In the genomic region with DNA sequence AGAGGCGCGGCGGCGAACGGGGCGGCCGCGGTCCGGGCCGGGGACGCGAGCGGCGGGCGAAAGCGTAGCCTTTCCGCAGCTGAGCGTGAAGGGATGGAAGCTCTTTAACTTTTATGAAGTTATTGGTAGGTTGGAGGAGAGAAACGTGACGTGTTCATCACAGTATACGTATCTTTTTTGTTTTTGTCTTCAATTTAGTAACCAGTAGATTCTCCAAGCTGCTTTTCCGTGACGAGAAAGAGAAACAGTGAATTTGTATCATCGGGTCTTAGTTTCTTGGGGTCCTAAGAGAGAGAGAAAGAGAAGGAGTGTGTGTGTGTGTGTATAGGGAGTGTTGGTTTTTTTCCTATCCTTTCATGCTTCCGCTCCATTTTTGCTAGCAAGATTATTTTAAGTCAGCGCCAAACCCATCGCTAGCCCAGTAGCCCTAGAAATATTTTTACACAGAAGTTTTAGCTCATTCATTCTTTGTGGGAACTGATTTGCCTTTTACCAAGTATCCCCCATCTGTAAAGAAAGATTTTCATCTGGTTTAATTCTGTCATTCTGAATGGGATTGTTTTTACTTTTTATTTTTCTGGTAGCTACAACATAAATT, we compare ENCODE assay signal across 8 cellular contexts. TPM values are rescaled to one million over a fixed set of nuclear protein-coding genes. Genes with fewer than 3 reads are reported as not detected.
DNase-seq lines count a peak whose midpoint lies in the region; ATAC-seq and TF ChIP-seq lines count a peak whose summit lies in the region.

No MANE protein-coding gene starts in this region.

- H3K9me2 ChIP-seq in GM23248 (ENCODE audit: insufficient read depth) = no peaks in the 10 kb centered on the region

- peak overlapping the region; percentile 75 for H2AFZ ChIP-seq in GM23248

- no peaks in the 10 kb centered on the region for H3K27me3 ChIP-seq in GM23248 (replicated peaks; ENCODE audit: insufficient read depth)

- 0 to 4% methylated on average over 24 to 27 of the region's 27 CpGs for WGBS in GM23248 (ENCODE audit: low coverage in 1 of 2, low lambda C conversion rate in 2 of 2, missing lambda C conversion rate in 2 of 2), 2 experiments

- H3K36me3 ChIP-seq in GM23248 (ENCODE audit: low read depth) = peaks cover 5% of the 10 kb centered on the region; the same call in 1 of the 2 replicates
- H3K36me3 ChIP-seq in SK-N-MC (ENCODE audit: insufficient read depth, low read length) = peaks cover 27% of the 10 kb centered on the region

- DNase-seq in GM23248 = peak; percentile 56
- no peak for DNase-seq in SK-N-MC (ENCODE audit: low read depth, low spot score)
- peak; percentile 16 for DNase-seq in fibroblast of villous mesenchyme (ENCODE audit: low read depth)
- DNase-seq in stimulated activated CD4-positive, alpha-beta T cell treated with anti-CD3 and anti-CD28 coated beads, Interleukin-2, amount 100 ng/mL, for 48 hours = no peak
- DNase-seq in D341Med (ENCODE audit: low spot score) = no peak
- DNase-seq in HEK293T (ENCODE audit: extremely low spot score) = no peak

- H4K20me1 ChIP-seq in GM23248 (ENCODE audit: insufficient read depth) = peaks cover 4% of the 10 kb centered on the region; the same call in 1 of the 2 replicates

- H3F3A ChIP-seq in GM23248 (ENCODE audit: insufficient read depth) = peaks cover 9% of the 10 kb centered on the region; the same call in 1 of the 2 replicates

- H3K9me3 ChIP-seq in GM23248 (ENCODE audit: low read depth) (no peaks in the 10 kb centered on the region), SK-N-MC (ENCODE audit: low read depth, low read length) (no peaks in the 10 kb centered on the region)

- POLR2A ChIA-PET in HEK293T (lab: Yijun Ruan, JAX) = interaction anchor here (1.5 kb wide), 1 partner anchor 49 kb away, joined by 8 read pairs; the partner anchor contains the start of gene DTYMK

- H3K4me3 ChIP-seq in GM23248 (peak overlapping the region; percentile 81), SK-N-MC (peak overlapping the region; percentile 96), fibroblast of villous mesenchyme (ENCODE audit: low read depth, low read length) (peak overlapping the region; percentile 87), skin epidermis (peak overlapping the region; percentile 77 to 100 (median 87))

- CTCF ChIA-PET in HEK293T (lab: Yijun Ruan, JAX) = interaction anchor here (0.7 kb wide), 1 partner anchor 13 kb away, joined by 4 read pairs; no protein-coding TSS in a partner anchor

- H3K9ac ChIP-seq in GM23248 = peak overlapping the region; percentile 90
- H3K9ac ChIP-seq in SK-N-MC (ENCODE audit: insufficient read length) = peak overlapping the region; percentile 96

- H3K4me1 ChIP-seq in GM23248 (ENCODE audit: insufficient read depth) = peaks cover 17% of the 10 kb centered on the region

- in situ Hi-C loops in GM23248 (cut with MboI) = no loop called here

- TF ChIP-seq CTCF in fibroblast of villous mesenchyme (IDR thresholded peaks at IDR 0.05; ENCODE audit: insufficient read depth, low read depth, low read length) = no peak

- H3K27ac ChIP-seq in GM23248 = peak overlapping the region; percentile 88
- H3K27ac ChIP-seq in SK-N-MC = peak overlapping the region; percentile 52; the same call in 1 of the 2 replicates
- peak overlapping the region; percentile 96 to 100 (median 100) for H3K27ac ChIP-seq in skin epidermis

- peak overlapping the region; percentile 95 for H3K4me2 ChIP-seq in GM23248 (ENCODE audit: unreplicated experiment)

- ATAC-seq in HG02884 (IDR thresholded peaks at IDR 0.05; ENCODE audit: unreplicated experiment) = no peak

- H3K79me2 ChIP-seq in GM23248 (ENCODE audit: insufficient read depth) = peaks cover 89% of the 10 kb centered on the region

TF ChIP-seq in HEK293T, 16 proteins besides CTCF, POLR2A, EP300 and RAD21:
- TF ChIP-seq LEF1 (IDR thresholded peaks at IDR 0.05; ENCODE audit: borderline replicate concordance) (no peak), FOXM1 (IDR thresholded peaks at IDR 0.05; ENCODE audit: borderline replicate concordance) (no peak), HDGF (IDR thresholded peaks at IDR 0.05; ENCODE audit: borderline replicate concordance) (no peak), ELF4 (IDR thresholded peaks at IDR 0.05) (no peak), SUZ12 (IDR thresholded peaks at IDR 0.05) (no peak), L3MBTL2 (conservative IDR thresholded peaks at IDR 0.05) (no peak), BHLHE40 (IDR thresholded peaks at IDR 0.05; ENCODE audit: borderline replicate concordance) (no peak), NFRKB (IDR thresholded peaks at IDR 0.05) (no peak), TARDBP (IDR thresholded peaks at IDR 0.05) (no peak), ARNT (IDR thresholded peaks at IDR 0.05) (no peak), SP1 (IDR thresholded peaks at IDR 0.05) (no peak), CTBP1 (IDR thresholded peaks at IDR 0.05; ENCODE audit: borderline replicate concordance) (no peak), FOXA1 (IDR thresholded peaks at IDR 0.05) (no peak), FOXK2 (IDR thresholded peaks at IDR 0.05) (no peak), ZNF384 (IDR thresholded peaks at IDR 0.05) (no peak)
- TF ChIP-seq, protein P1, sequence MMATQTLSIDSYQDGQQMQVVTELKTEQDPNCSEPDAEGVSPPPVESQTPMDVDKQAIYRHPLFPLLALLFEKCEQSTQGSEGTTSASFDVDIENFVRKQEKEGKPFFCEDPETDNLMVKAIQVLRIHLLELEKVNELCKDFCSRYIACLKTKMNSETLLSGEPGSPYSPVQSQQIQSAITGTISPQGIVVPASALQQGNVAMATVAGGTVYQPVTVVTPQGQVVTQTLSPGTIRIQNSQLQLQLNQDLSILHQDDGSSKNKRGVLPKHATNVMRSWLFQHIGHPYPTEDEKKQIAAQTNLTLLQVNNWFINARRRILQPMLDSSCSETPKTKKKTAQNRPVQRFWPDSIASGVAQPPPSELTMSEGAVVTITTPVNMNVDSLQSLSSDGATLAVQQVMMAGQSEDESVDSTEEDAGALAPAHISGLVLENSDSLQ (IDR thresholded peaks at IDR 0.05) = no peak

RNA-seq across cellular contexts. Expression of gene ATG4B, which starts 0.7 kb away (rescaled TPM):
- total RNA-seq in GM23248 (2014; rRNA removed; shearing (Covaris generic)) = 53.4 and 85.5 TPM in 2 replicates
- 65.3 and 67.2 TPM in 2 replicates for polyA plus RNA-seq in GM23248 (2016; fragmentation: Nextera tagmentation; extraction: Ambion mirVana)
- total RNA-seq in fibroblast of villous mesenchyme = 36.7 and 47.1 TPM in 2 replicates

RNA-seq across cellular contexts. Expression of gene THAP4, which starts 1.2 kb away (rescaled TPM):
- 43.0 and 46.4 TPM in 2 replicates for total RNA-seq in GM23248 (2014; rRNA removed; shearing (Covaris generic))
- 52.4 and 53.4 TPM in 2 replicates for polyA plus RNA-seq in GM23248 (2016; fragmentation: Nextera tagmentation; extraction: Ambion mirVana)
- total RNA-seq in fibroblast of villous mesenchyme = 35.4 and 36.7 TPM in 2 replicates

RNA-seq across cellular contexts. Expression of gene DTYMK, which starts 48.5 kb away (rescaled TPM):
- total RNA-seq in GM23248 (2014; rRNA removed; shearing (Covaris generic)) = 27.9 and 44.6 TPM in 2 replicates
- polyA plus RNA-seq in GM23248 (2016; fragmentation: Nextera tagmentation; extraction: Ambion mirVana) = 78.7 and 82.6 TPM in 2 replicates
- 33.2 and 40.9 TPM in 2 replicates for total RNA-seq in fibroblast of villous mesenchyme

Comparison
In these comparisons a context has a peak if more than half of its experiments do, and no peak if none do; other contexts are left out.
1. DNase-seq: peak in GM23248 (single experiment) and fibroblast of villous mesenchyme (single experiment); none in SK-N-MC (single experiment), stimulated activated CD4-positive, alpha-beta T cell treated with anti-CD3 and anti-CD28 coated beads, Interleukin-2, amount 100 ng/mL, for 48 hours (0 of 2), D341Med (single experiment) and HEK293T (single experiment).
2. Peak in every context shown above with its lines, with median percentiles within 50 percentile points of each other: H3K27ac ChIP-seq and H3K4me3 ChIP-seq.